Comparison of ENCODE assay signal across 31 cellular contexts in genomic region chr10:104391969-104392296, GRCh38. TPM values are rescaled to one million over a fixed set of nuclear protein-coding genes. Genes with fewer than 3 reads are reported as not detected.
"Had no signal": no experiment of that assay in that cellular context is flagged by ENCODE, and none has a peak within 500 bp of the region (broad histone marks: within the 10 kb centered on the region; RNA-seq: fewer than 3 reads in every experiment).

No MANE protein-coding gene starts in this region.

- ATAC-seq: Panc1, T-cell, T-helper 17 cell had no signal

- DNase-seq: activated CD4-positive, alpha-beta T cell treated with anti-CD3 and anti-CD28 coated beads, Interleukin-2, amount 10 ng/mL, durations not matched to agents 24 days and 14 days; activated CD4-positive, alpha-beta T cell treated with anti-CD3 and anti-CD28 coated beads, Interleukin-2, amount 50 U/mL, for 4 hours; activated effector memory CD4-positive, alpha-beta T cell treated with anti-CD3 and anti-CD28 coated beads, Interleukin-2, amount 50 U/mL, for 16 hours; activated naive CD4-positive, alpha-beta T cell; activated naive CD4-positive, alpha-beta T cell treated with anti-CD3 and anti-CD28 coated beads, Interleukin-2, amount 50 U/mL, for 16 hours; activated naive CD8-positive, alpha-beta T cell treated with anti-CD3 and anti-CD28 coated beads for 36 hours; activated T-cell treated with anti-CD3 and anti-CD28 coated beads, Interleukin-2, amount 50 U/mL, for 1 hour; amniotic stem cell; aorta; brain microvascular endothelial cell; NCI-H1048; NCI-H1105 treated with DMSO at 0.1 percent for 48 hours; NCI-H1436; NCI-H1694; NCI-H1930; NCI-H2081 treated with DMSO at 0.1 percent for 48 hours; NCI-H446 treated with DMSO at 0.1 percent for 48 hours; NCI-H524; NCI-H69; NCI-H82; SJCRH30; T-cell; T-helper 17 cell; T1000 had no signal

- H3K27ac Mint-ChIP-seq: activated CD4-positive, alpha-beta T cell treated with anti-CD3 and anti-CD28 coated beads, Interleukin-2, amount 10 ng/mL, durations not matched to agents 24 days and 14 days; activated CD8-positive, alpha-beta T cell treated with anti-CD3 and anti-CD28 coated beads for 36 hours; activated naive CD8-positive, alpha-beta T cell treated with anti-CD3 and anti-CD28 coated beads for 36 hours; activated T-helper 17 cell treated with anti-CD3 and anti-CD28 coated beads, Interleukin-2, amount 50 U/mL, for 72 hours; T-cell; T-helper 17 cell had no signal

- H3K36me3 ChIP-seq: brain microvascular endothelial cell, cardiac muscle cell, SJCRH30 had no signal

- H3K27ac ChIP-seq: brain microvascular endothelial cell, cardiac muscle cell, SJCRH30, SK-N-MC had no signal

- H3K4me1 ChIP-seq: SJCRH30 had no signal

- H3K36me3 Mint-ChIP-seq: activated naive CD8-positive, alpha-beta T cell treated with anti-CD3 and anti-CD28 coated beads for 36 hours; T-cell had no signal

- H3K9me3 ChIP-seq: SJCRH30 had no signal

- H3K27me3 ChIP-seq: brain microvascular endothelial cell, cardiac muscle cell, SJCRH30 had no signal

- H3K9me3 Mint-ChIP-seq: activated CD4-positive, alpha-beta T cell treated with anti-CD3 and anti-CD28 coated beads, Interleukin-2, amount 10 ng/mL, durations not matched to agents 24 days and 14 days; activated CD8-positive, alpha-beta T cell treated with anti-CD3 and anti-CD28 coated beads for 36 hours; activated naive CD8-positive, alpha-beta T cell treated with anti-CD3 and anti-CD28 coated beads for 36 hours; activated T-cell treated with anti-CD3 and anti-CD28 coated beads, Interleukin-2, amount 50 U/mL, for 72 hours; central memory CD8-positive, alpha-beta T cell; T-cell had no signal

- H3K4me3 Mint-ChIP-seq: activated CD4-positive, alpha-beta T cell treated with anti-CD3 and anti-CD28 coated beads, Interleukin-2, amount 10 ng/mL, durations not matched to agents 24 days and 14 days; activated CD8-positive, alpha-beta T cell treated with anti-CD3 and anti-CD28 coated beads for 36 hours; activated naive CD8-positive, alpha-beta T cell treated with anti-CD3 and anti-CD28 coated beads for 36 hours; activated T-helper 17 cell treated with anti-CD3 and anti-CD28 coated beads, Interleukin-2, amount 50 U/mL, for 72 hours; central memory CD8-positive, alpha-beta T cell; T-cell; T-helper 17 cell had no signal

- H3K4me3 ChIP-seq: cardiac muscle cell, SJCRH30, SK-N-MC had no signal

RNA-seq across cellular contexts. Expression of gene CFAP58, which starts 38.3 kb away (rescaled TPM):
- total RNA-seq: SJCRH30, T-cell, T-helper 17 cell had no signal
